1 cellular context compared by ENCODE assay signal in genomic region chr6:24664049-24664987, GRCh38.
TF ChIP-seq lines count a peak whose summit lies in the region.

No MANE protein-coding gene starts in this region.

TF ChIP-seq in liver, 16 proteins besides CTCF, POLR2A, EP300 and RAD21 (continued from another document):
- TF ChIP-seq JUND (IDR thresholded peaks at IDR 0.05) (no peak), FOXA2 (IDR thresholded peaks at IDR 0.05) (no peak), MAX (IDR thresholded peaks at IDR 0.05) (no peak), HNF4A (conservative IDR thresholded peaks at IDR 0.05) (peak; percentile 46 to 73), YY1 (IDR thresholded peaks at IDR 0.05) (no peak), RXRA (IDR thresholded peaks at IDR 0.05) (no peak), NR2F2 (IDR thresholded peaks at IDR 0.05) (no peak), TAF1 (conservative IDR thresholded peaks at IDR 0.05) (no peak), GABPA (IDR thresholded peaks at IDR 0.05 in 1 of 2, conservative IDR thresholded peaks at IDR 0.05 in 1 of 2) (no peak), SP1 (IDR thresholded peaks at IDR 0.05) (no peak), HNF4G (IDR thresholded peaks at IDR 0.05) (peak; percentile 43), REST (IDR thresholded peaks at IDR 0.05) (no peak)
TF ChIP-seq in liver: peak in this region for 2.
